In genomic region chr9:134344068-134344820, GRCh38 we compare ENCODE assay signal across 9 cellular contexts. TPM values are rescaled to one million over a fixed set of nuclear protein-coding genes. Genes with fewer than 3 reads are reported as not detected.
DNase-seq lines count a peak whose midpoint lies in the region; ATAC-seq, FAIRE-seq and TF ChIP-seq lines count a peak whose summit lies in the region.
"Had no signal": no experiment of that assay in that cellular context is flagged by ENCODE, and none has a peak within 500 bp of the region (broad histone marks: within the 10 kb centered on the region; RNA-seq: fewer than 3 reads in every experiment).

No MANE protein-coding gene starts in this region.

- no peak overlapping the region for H4K91ac ChIP-seq in H1 (replicated peaks; ENCODE audit: insufficient read length, low read length)

- peak; percentile 14 to 44; a peak in 3 of 4 replicates for TF ChIP-seq RAD21 in H1 (IDR thresholded peaks at IDR 0.05 in 1 of 2, conservative IDR thresholded peaks at IDR 0.05 in 1 of 2; ENCODE audit: low read depth in 2 of 2, low read length in 2 of 2)

- H2AK5ac ChIP-seq in H1 (ENCODE audit: low read depth, low read length) = no peak overlapping the region

- no peaks in the 10 kb centered on the region for H3F3A ChIP-seq in smooth muscle cell (ENCODE audit: low read depth)

- TF ChIP-seq CTCF in CD4-positive, alpha-beta T cell (IDR thresholded peaks at IDR 0.05) = no peak
- TF ChIP-seq CTCF in H1 (IDR thresholded peaks at IDR 0.05; ENCODE audit: control extremely low read depth in 1 of 3, insufficient read depth in 1 of 3, low read depth in 1 of 3, low read length in 3 of 3) (peak in 2 of 3 experiments; percentile 37 to 51; a peak in 2 of 4 replicates), Caco-2 (IDR thresholded peaks at IDR 0.05; ENCODE audit: insufficient read depth in 1 of 2, low read depth in 1 of 2, low read length in 1 of 2, severe bottlenecking in 1 of 2, unreplicated experiment in 1 of 2) (no peak), smooth muscle cell (IDR thresholded peaks at IDR 0.05; ENCODE audit: borderline replicate concordance, insufficient read depth, poor library complexity, severe bottlenecking) (no peak)

- no peak for TF ChIP-seq EP300 in H1 (IDR thresholded peaks at IDR 0.05; ENCODE audit: borderline replicate concordance in 1 of 2, low read depth in 2 of 2, low read length in 2 of 2)

- no TSS peak for BruUV-seq in Caco-2 (replicated peaks; lab: Mats Ljungman, UMichigan)

- H2AFZ ChIP-seq in H1 (ENCODE audit: low read length) = no peak overlapping the region
- no peak overlapping the region for H2AFZ ChIP-seq in smooth muscle cell (ENCODE audit: low read depth)

- peak; percentile 60 for ATAC-seq in CD4-positive, alpha-beta T cell (ENCODE audit: poor library complexity)
- peak; percentile 56 to 77 (median 71) for ATAC-seq in T-cell (replicated peaks in 1 of 4)
- ATAC-seq in HG03469 (IDR thresholded peaks at IDR 0.05; ENCODE audit: unreplicated experiment) = no peak

- H3K27me3 ChIP-seq in CD4-positive, alpha-beta T cell (ENCODE audit: control insufficient read depth, insufficient read depth, low read length) = no peaks in the 10 kb centered on the region
- H3K27me3 ChIP-seq in H1 (replicated peaks in 1 of 4; ENCODE audit: control insufficient read depth in 3 of 4, extremely low read depth in 1 of 4, insufficient read depth in 3 of 4, low read length in 3 of 4) (no peaks in the 10 kb centered on the region), Caco-2 (replicated peaks; ENCODE audit: control insufficient read depth, insufficient read depth, low read length) (no peaks in the 10 kb centered on the region), smooth muscle cell (ENCODE audit: low read depth) (no peaks in the 10 kb centered on the region)

- no peak overlapping the region for H2BK15ac ChIP-seq in H1 (ENCODE audit: low read length)

- 83% methylated on average over 11 of the region's 17 CpGs; no CpG with 5 or more reads in 1 of the 2 experiments for WGBS in H1 (ENCODE audit: extremely low coverage in 1 of 2, insufficient coverage in 1 of 2, insufficient read length in 1 of 2, insufficient replicate concordance in 2 of 2, low coverage in 1 of 2, low lambda C conversion rate in 2 of 2, missing lambda C conversion rate in 1 of 2), 2 experiments
- WGBS in smooth muscle cell (ENCODE audit: low lambda C conversion rate) = 93% methylated on average over 17 of the region's 17 CpGs

- no peak overlapping the region for H3K14ac ChIP-seq in H1 (ENCODE audit: insufficient read length)

- intact Hi-C loops in CD4-positive, alpha-beta T cell (cut with DNase I, micrococcal nuclease) = no loop called here
- intact Hi-C loops in Caco-2 (cut with micrococcal nuclease; ENCODE audit: unreplicated experiment) = no loop called here

- peak overlapping the region; percentile 52; the same call in 1 of the 2 replicates for H2BK5ac ChIP-seq in H1 (ENCODE audit: low read depth, low read length)

- H3K27me3 Mint-ChIP-seq in CD4-positive, alpha-beta T cell = no peaks in the 10 kb centered on the region
- no peaks in the 10 kb centered on the region for H3K27me3 Mint-ChIP-seq in T-cell
- no peaks in the 10 kb centered on the region for H3K27me3 Mint-ChIP-seq in Caco-2 (ENCODE audit: insufficient read depth, unreplicated experiment)

- peaks cover 38% of the 10 kb centered on the region for H3K79me1 ChIP-seq in H1 (ENCODE audit: low read depth, low read length)

- no peak for TF ChIP-seq POLR2A in H1 (IDR thresholded peaks at IDR 0.05; ENCODE audit: control extremely low read depth in 1 of 2, low read depth in 2 of 2, low read length in 2 of 2)

- POLR2A ChIA-PET in CD4-positive, alpha-beta T cell (lab: Charles Lee) = no interaction called here
- POLR2A ChIA-PET in T-cell (lab: Charles Lee) = no interaction called here
- POLR2A ChIA-PET in H1 (lab: Charles Lee; ENCODE audit: partially characterized antibody) = no interaction called here
- POLR2A ChIA-PET in Caco-2 (lab: Charles Lee) = no interaction called here

- H3K23ac ChIP-seq in H1 (ENCODE audit: insufficient read length) = no peak overlapping the region

- no peak overlapping the region for H3K18ac ChIP-seq in H1 (ENCODE audit: extremely low read depth, low read length)

- H4K20me1 ChIP-seq in H1 (replicated peaks in 1 of 2; ENCODE audit: control insufficient read depth in 1 of 2, insufficient read depth in 2 of 2, low read length in 2 of 2) (peaks cover 13 to 54% of the 10 kb centered on the region in 2 experiments), smooth muscle cell (ENCODE audit: low read depth) (peaks cover 100% of the 10 kb centered on the region)

- no peak overlapping the region for H3K56ac ChIP-seq in H1 (replicated peaks; ENCODE audit: insufficient read length, low read depth, low read length)

- H4K8ac ChIP-seq in H1 (ENCODE audit: extremely low read depth, insufficient read depth, low read length) = no peak overlapping the region

- no peak for FAIRE-seq in H1 (lab: Jason Lieb, UNC)

- no peak overlapping the region for H4K5ac ChIP-seq in H1 (ENCODE audit: insufficient read length, low read depth, low read length)

- H3K27ac ChIP-seq in CD4-positive, alpha-beta T cell (ENCODE audit: low read depth, low read length) = no peak overlapping the region
- no peak overlapping the region for H3K27ac ChIP-seq in H1 (ENCODE audit: low read depth, low read length)
- no peak overlapping the region for H3K27ac ChIP-seq in smooth muscle cell (ENCODE audit: low read depth)

- H3K4me1 ChIP-seq in H1 (replicated peaks in 1 of 4; ENCODE audit: control insufficient read depth in 3 of 4, insufficient read depth in 4 of 4, low read length in 3 of 4) (no peaks in the 10 kb centered on the region; a peak in 1 of 7 replicates), Caco-2 (no peaks in the 10 kb centered on the region), smooth muscle cell (ENCODE audit: low read depth) (no peaks in the 10 kb centered on the region)

- no peak overlapping the region for H3K4me2 ChIP-seq in H1 (ENCODE audit: insufficient read depth in 1 of 2, low read depth in 2 of 2, low read length in 2 of 2)
- H3K4me2 ChIP-seq in smooth muscle cell = no peak overlapping the region

- no peak overlapping the region for H3K9ac ChIP-seq in H1 (replicated peaks in 1 of 4; ENCODE audit: extremely low read depth in 1 of 4, low read depth in 3 of 4, low read length in 3 of 4)
- H3K9ac ChIP-seq in smooth muscle cell (ENCODE audit: low read depth) = no peak overlapping the region

- no peak overlapping the region for H3K27ac Mint-ChIP-seq in CD4-positive, alpha-beta T cell
- H3K27ac Mint-ChIP-seq in T-cell (peak overlapping the region in 1 of 2 donors; percentile 22), Caco-2 (ENCODE audit: unreplicated experiment) (no peak overlapping the region)

- peaks cover 14% of the 10 kb centered on the region for H3K4me1 Mint-ChIP-seq in CD4-positive, alpha-beta T cell (ENCODE audit: low read depth)
- H3K4me1 Mint-ChIP-seq in T-cell = peaks cover 17 to 28% (median 20%) of the 10 kb centered on the region in 3 donors
- H3K4me1 Mint-ChIP-seq in Caco-2 (ENCODE audit: low read depth, unreplicated experiment) = no peaks in the 10 kb centered on the region

- H3K36me3 Mint-ChIP-seq in CD4-positive, alpha-beta T cell (ENCODE audit: low read depth) = no peaks in the 10 kb centered on the region
- no peaks in the 10 kb centered on the region for H3K36me3 Mint-ChIP-seq in T-cell
- H3K36me3 Mint-ChIP-seq in Caco-2 (ENCODE audit: insufficient read depth, unreplicated experiment) = peaks cover 20% of the 10 kb centered on the region

- H3K4ac ChIP-seq in H1 (replicated peaks; ENCODE audit: insufficient read length, low read depth, low read length) = no peak overlapping the region

- CTCF ChIA-PET in CD4-positive, alpha-beta T cell (lab: Charles Lee) = no interaction called here
- CTCF ChIA-PET in T-cell (lab: Charles Lee) = interaction anchor here in 1 of 2 donors (0.5 kb wide), 1 partner anchor 29 kb away, joined by 3 read pairs; no protein-coding TSS in a partner anchor
- CTCF ChIA-PET in H1 (lab: Charles Lee; ENCODE audit: partially characterized antibody) = interaction anchor here (0.6 to 3.0 kb wide), 12 partner anchors 10 to 586 kb away, joined by 3 to 17 read pairs (median 4); no protein-coding TSS in a partner anchor
- CTCF ChIA-PET in Caco-2 (lab: Charles Lee) = interaction anchor here (0.5 kb wide), 1 partner anchor 16 kb away, joined by 4 read pairs; no protein-coding TSS in a partner anchor

- DNase-seq in CD4-positive, alpha-beta T cell = peak in 1 of 10 experiments; percentile 14
- DNase-seq in T-cell = peak in 25 of 34 experiments; percentile 18 to 47 (median 31)
- no peak for DNase-seq in H1 (ENCODE audit: low read depth in 1 of 2, low spot score in 2 of 2)
- peak; percentile 49 for DNase-seq in pons (ENCODE audit: low spot score)
- no peak for DNase-seq in mucosa of gallbladder (ENCODE audit: low spot score)
- no peak for DNase-seq in Caco-2
- DNase-seq in smooth muscle cell (lab: John Stamatoyannopoulos, UW; ENCODE audit: unreplicated experiment) = no peak
- DNase-seq: NCI-H1694 treated with DMSO at 0.1 percent for 48 hours had no signal

- peaks cover 3 to 83% of the 10 kb centered on the region in 2 experiments; a peak in 3 of 4 replicates for H3K79me2 ChIP-seq in H1 (ENCODE audit: control insufficient read depth in 1 of 2, insufficient read depth in 2 of 2, low read length in 2 of 2)
- peaks cover 95% of the 10 kb centered on the region for H3K79me2 ChIP-seq in smooth muscle cell (ENCODE audit: low read depth)

- H3K23me2 ChIP-seq in H1 (ENCODE audit: low read depth, low read length) = no peaks in the 10 kb centered on the region; the same call in 1 of the 2 replicates

- no peaks in the 10 kb centered on the region for H3K36me3 ChIP-seq in H1 (ENCODE audit: control insufficient read depth in 2 of 4, insufficient read depth in 4 of 4, low read length in 3 of 4)
- H3K36me3 ChIP-seq in Caco-2 (ENCODE audit: control insufficient read depth, insufficient read depth, low read length) = no peaks in the 10 kb centered on the region
- no peaks in the 10 kb centered on the region for H3K36me3 ChIP-seq in smooth muscle cell (ENCODE audit: low read depth)

- no peaks in the 10 kb centered on the region for H3K9me3 ChIP-seq in CD4-positive, alpha-beta T cell (ENCODE audit: control insufficient read depth, low read length)
- H3K9me3 ChIP-seq in H1 (ENCODE audit: insufficient read depth in 2 of 2, low read depth in 1 of 2, low read length in 1 of 2) (no peaks in the 10 kb centered on the region), Caco-2 (no peaks in the 10 kb centered on the region), smooth muscle cell (replicated peaks; ENCODE audit: low read depth) (no peaks in the 10 kb centered on the region)

- no peaks in the 10 kb centered on the region for H3K9me3 Mint-ChIP-seq in CD4-positive, alpha-beta T cell
- no peaks in the 10 kb centered on the region for H3K9me3 Mint-ChIP-seq in T-cell
- no peaks in the 10 kb centered on the region for H3K9me3 Mint-ChIP-seq in Caco-2 (ENCODE audit: unreplicated experiment)

- no peak overlapping the region for H2BK12ac ChIP-seq in H1 (ENCODE audit: low read depth, low read length)

- H3K4me3 ChIP-seq in H1 (ENCODE audit: extremely low read depth in 1 of 4, insufficient read depth in 2 of 4, low read depth in 3 of 4, low read length in 4 of 4) = no peak overlapping the region
- H3K4me3 ChIP-seq in Caco-2 (ENCODE audit: low read depth, low read length) = no peak overlapping the region
- no peak overlapping the region for H3K4me3 ChIP-seq in smooth muscle cell

- no peak overlapping the region for H2BK20ac ChIP-seq in H1 (ENCODE audit: low read length)

- no peak overlapping the region for H3K4me3 Mint-ChIP-seq in CD4-positive, alpha-beta T cell
- H3K4me3 Mint-ChIP-seq in T-cell (peak overlapping the region in 1 of 3 donors; percentile 52), Caco-2 (ENCODE audit: unreplicated experiment) (no peak overlapping the region)

- no peak overlapping the region for H2BK120ac ChIP-seq in H1 (replicated peaks; ENCODE audit: low read depth, low read length)

RNA-seq across cellular contexts. Expression of gene RXRA, which starts 18.0 kb away (rescaled TPM):
- total RNA-seq in CD4-positive, alpha-beta T cell = 1 to 10 TPM; 7.3 to 8.4 TPM
- total RNA-seq in T-cell (10 to 100 TPM in 4 of 5 donors, 1 to 10 TPM in 1; 5.6 to 17.7 (median 14.5) TPM), mucosa of gallbladder (106 TPM), Caco-2 (2022) (63.8 and 69.1 TPM in 2 replicates), smooth muscle cell (8.9 and 13.7 TPM in 2 replicates)
- total RNA-seq in H1 (2021; fragmentation: NEBNext Ultra II Directional; extraction: Animal tissue kit (Norgen Biotek cat#: 25700)) = 28.1 and 29.4 TPM in 2 replicates
- polyA plus RNA-seq in H1 (2011; rRNA removed) (9.8 and 21.0 TPM in 2 replicates), smooth muscle cell (23.1 and 25.3 TPM in 2 replicates)
- polyA plus RNA-seq in H1 (2011; cell fraction: cytosol; rRNA removed) = 14.3 TPM
- polyA plus RNA-seq in H1 (2011; cell fraction: nucleus; rRNA removed) = 27.1 TPM
- 14.2 to 23.4 TPM (median 21.5 TPM) in 4 replicates for polyA plus RNA-seq in H1 (2012, experiment 1 of 2)
- polyA plus RNA-seq in H1 (2012, experiment 2 of 2) = 17.1 TPM
- polyA plus RNA-seq in H1 (2013, experiment 1 of 2) = 14.4 TPM
- polyA plus RNA-seq in H1 (2013, experiment 2 of 2) = 14.7 TPM
- 9.7 and 12.2 TPM in 2 replicates for polyA minus RNA-seq in H1 (2011; rRNA and poly(A)+ RNA removed)
- 14.5 TPM for polyA minus RNA-seq in H1 (2011; cell fraction: cytosol; rRNA and poly(A)+ RNA removed)
- 13.4 TPM for polyA minus RNA-seq in H1 (2011; cell fraction: nucleus; rRNA and poly(A)+ RNA removed)

Comparison
In these comparisons a context has a peak if more than half of its experiments do, and no peak if none do; other contexts are left out.
1. DNase-seq: peak in T-cell (25 of 34) and pons (single experiment); none in H1 (0 of 2), mucosa of gallbladder (single experiment), Caco-2 (0 of 2) and smooth muscle cell (single experiment).
2. CTCF ChIP-seq: peak in H1 (2 of 3); none in CD4-positive, alpha-beta T cell (single experiment), Caco-2 (0 of 2) and smooth muscle cell (single experiment).